ENCODE assay signal across 19 cellular contexts in the genomic region with DNA sequence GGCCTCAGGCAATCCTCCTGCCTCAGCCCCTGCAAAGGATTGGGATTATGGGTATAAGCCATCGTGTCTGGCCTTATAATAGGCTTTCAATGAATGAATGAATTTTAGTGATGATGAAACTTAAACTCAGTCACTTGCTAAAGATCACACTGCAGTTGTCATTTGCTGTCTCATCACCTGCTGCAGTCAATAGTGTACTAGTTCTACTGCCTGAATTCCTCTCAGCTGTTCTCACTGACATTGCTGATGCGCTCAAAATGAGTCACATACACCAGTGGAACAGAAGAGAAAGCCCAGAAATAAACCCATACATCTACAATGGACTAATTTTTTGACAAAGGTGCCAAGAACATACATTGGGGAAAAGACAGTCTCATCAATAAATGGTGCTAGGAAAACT. TPM values are rescaled to one million over a fixed set of nuclear protein-coding genes. Genes with fewer than 3 reads are reported as not detected.
"Had no signal": no experiment of that assay in that cellular context is flagged by ENCODE, and none has a peak within 500 bp of the region (broad histone marks: within the 10 kb centered on the region; RNA-seq: fewer than 3 reads in every experiment).

No MANE protein-coding gene starts in this region.

- H3K9me3 ChIP-seq: right atrium auricular region, sigmoid colon, upper lobe of right lung had no signal

- H3K36me3 Mint-ChIP-seq: natural killer cell had no signal

- H3K4me3 Mint-ChIP-seq: natural killer cell, neural crest cell had no signal

- H3K27me3 ChIP-seq: esophagus squamous epithelium, right atrium auricular region, sigmoid colon, upper lobe of right lung had no signal

- H3K9me3 Mint-ChIP-seq: natural killer cell had no signal

- H3K4me1 ChIP-seq: esophagus squamous epithelium, right atrium auricular region, sigmoid colon, upper lobe of right lung had no signal

- H3K4me1 Mint-ChIP-seq: neural crest cell had no signal

- H3K27ac Mint-ChIP-seq: natural killer cell had no signal

- H3K36me3 ChIP-seq: esophagus squamous epithelium, right atrium auricular region, sigmoid colon, upper lobe of right lung had no signal

- H3K27ac ChIP-seq: epithelial cell of prostate, esophagus squamous epithelium, right atrium auricular region, sigmoid colon, upper lobe of right lung had no signal

- DNase-seq: effector memory CD4-positive, alpha-beta T cell; esophagus squamous epithelium; foreskin fibroblast; kidney; left colon; left ventricle myocardium superior; natural killer cell; posterior cingulate gyrus; sigmoid colon; stimulated activated CD4-positive, alpha-beta T cell treated with anti-CD3 and anti-CD28 coated beads, Interleukin-2, amount 100 ng/mL, for 48 hours; stimulated activated naive CD4-positive, alpha-beta T cell treated with Interleukin-2 at 50 U/mL for 16 hours; upper lobe of right lung had no signal

- H3K4me3 ChIP-seq: esophagus squamous epithelium, lung, right atrium auricular region, sigmoid colon, smooth muscle cell, upper lobe of right lung had no signal

RNA-seq across cellular contexts. Expression of gene ADAM21, which starts 29.4 kb away (rescaled TPM):
- total RNA-seq: esophagus squamous epithelium, left colon, mononuclear cell, natural killer cell, neural crest cell, osteocyte, smooth muscle cell, upper lobe of right lung had no signal
- polyA plus RNA-seq: smooth muscle cell had no signal
